ENCODE assay signal across 1 cellular context in the genomic region with DNA sequence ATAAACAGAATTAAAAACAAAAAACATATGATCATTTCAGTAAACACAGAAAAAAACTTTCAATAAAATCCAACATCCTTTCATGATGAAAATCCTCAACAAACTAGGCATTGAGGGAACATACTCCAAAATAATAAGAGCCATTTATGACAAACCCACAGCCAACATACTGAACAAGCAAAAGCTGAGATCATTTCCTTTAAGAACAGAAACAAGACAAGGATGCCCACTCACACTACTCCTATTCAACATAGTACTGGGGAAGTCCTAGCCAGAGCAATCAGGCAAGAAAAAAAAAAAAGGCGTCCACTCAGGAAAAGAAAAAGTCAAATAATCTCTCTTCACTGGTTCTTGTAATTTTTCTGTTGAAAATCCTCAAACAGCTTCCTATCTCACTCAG.
TF ChIP-seq lines count a peak whose summit lies in the region.

No MANE protein-coding gene starts in this region.

TF ChIP-seq in endothelial cell of umbilical vein, 7 proteins besides CTCF, POLR2A, EP300 and RAD21:
- peak; percentile 20 for TF ChIP-seq POLR2AphosphoS5 (IDR thresholded peaks at IDR 0.05; ENCODE audit: insufficient read depth, low read depth, low read length)
- TF ChIP-seq, protein P1, sequence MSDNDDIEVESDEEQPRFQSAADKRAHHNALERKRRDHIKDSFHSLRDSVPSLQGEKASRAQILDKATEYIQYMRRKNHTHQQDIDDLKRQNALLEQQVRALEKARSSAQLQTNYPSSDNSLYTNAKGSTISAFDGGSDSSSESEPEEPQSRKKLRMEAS (IDR thresholded peaks at IDR 0.05; ENCODE audit: insufficient read depth, insufficient read length) = no peak
